In the genomic region with DNA sequence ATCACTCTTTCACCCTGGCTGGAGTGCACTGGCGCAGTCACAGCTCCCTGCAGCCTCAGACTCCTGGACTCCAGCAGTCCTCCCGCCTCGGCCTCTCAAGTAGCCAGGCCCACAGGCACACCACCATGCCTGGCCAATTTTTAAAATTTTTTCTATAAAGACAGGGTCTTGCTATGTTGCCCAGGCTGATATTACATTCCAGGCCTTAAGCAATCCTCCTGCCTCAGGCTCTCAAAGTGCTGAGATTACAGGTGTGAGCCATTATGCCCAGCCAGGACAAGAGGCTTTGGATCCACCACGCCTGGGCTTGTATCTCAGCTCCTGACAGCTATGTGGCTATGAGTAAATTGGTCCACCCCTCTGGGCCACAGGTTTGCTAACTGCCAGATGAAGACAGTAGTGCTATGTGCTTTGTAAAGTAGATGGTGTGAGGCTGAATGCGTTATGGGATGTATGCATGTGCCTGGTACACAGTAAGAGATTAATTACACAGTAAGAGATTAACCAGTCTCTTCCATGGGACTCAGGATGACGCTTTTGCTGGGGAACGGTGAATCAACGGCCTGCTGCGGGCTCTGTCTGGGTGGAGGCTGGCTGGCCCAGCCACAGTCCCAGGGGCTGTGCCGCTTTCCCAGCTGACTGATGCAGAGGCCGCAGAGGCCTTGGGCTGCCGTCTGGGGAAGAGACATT, we compare ENCODE assay signal across 12 cellular contexts. TPM values are rescaled to one million over a fixed set of nuclear protein-coding genes. Genes with fewer than 3 reads are reported as not detected.
DNase-seq lines count a peak whose midpoint lies in the region; ATAC-seq and TF ChIP-seq lines count a peak whose summit lies in the region.
"Had no signal": no experiment of that assay in that cellular context is flagged by ENCODE, and none has a peak within 500 bp of the region (broad histone marks: within the 10 kb centered on the region; RNA-seq: fewer than 3 reads in every experiment).

No MANE protein-coding gene starts in this region.

- H3K4me3 ChIP-seq in ACC112 (ENCODE audit: low read depth, low read length) (no peak overlapping the region), WERI-Rb-1 (ENCODE audit: low read depth, low read length) (no peak overlapping the region), gastroesophageal sphincter (peak overlapping the region in 1 of 2 donors; percentile 17), rectal smooth muscle tissue (ENCODE audit: low read length) (no peak overlapping the region)

- 3 to 26% methylated on average over 7 to 8 of the region's 12 CpGs for WGBS in gastroesophageal sphincter (ENCODE audit: low coverage in 1 of 2), 2 donors

- TF ChIP-seq EP300 in gastroesophageal sphincter (IDR thresholded peaks at IDR 0.05), result no peak

- no peak for TF ChIP-seq POLR2A in gastroesophageal sphincter (IDR thresholded peaks at IDR 0.05)

- peak overlapping the region; percentile 54 for H2AFZ ChIP-seq in ACC112 (ENCODE audit: low read length, unreplicated experiment)

- ATAC-seq in gastroesophageal sphincter (peak; percentile 60), HG02678 (IDR thresholded peaks at IDR 0.05; ENCODE audit: unreplicated experiment) (no peak)
- ATAC-seq: natural killer cell had no signal

- no peaks in the 10 kb centered on the region for H3K79me2 ChIP-seq in ACC112 (ENCODE audit: control insufficient read depth, insufficient read depth, low read length, unreplicated experiment)

- H3K27ac ChIP-seq in ACC112 (ENCODE audit: low read depth, low read length), result peak overlapping the region; percentile 54
- 0 out of 2 replicates have a peak overlapping the region, but pooled peaks have one; percentile 14 for H3K27ac ChIP-seq in WERI-Rb-1
- H3K27ac ChIP-seq in gastroesophageal sphincter, result peak overlapping the region; percentile 69 to 93 (median 84)
- H3K27ac ChIP-seq in rectal smooth muscle tissue (ENCODE audit: low read depth, low read length), result peak overlapping the region; percentile 93

- H3K9me3 ChIP-seq in WERI-Rb-1 (ENCODE audit: severe bottlenecking) (no peaks in the 10 kb centered on the region), gastroesophageal sphincter (peaks cover 0 to 5% (median 0%) of the 10 kb centered on the region in 3 donors)

- DNase-seq in WERI-Rb-1, result peak; percentile 24
- DNase-seq in COLO829 (ENCODE audit: low spot score), result no peak
- no peak for DNase-seq in NCI-H774 (lab: John Stamatoyannopoulos, UW)
- DNase-seq in CD1c-positive myeloid dendritic cell (ENCODE audit: extremely low spot score), result no peak
- DNase-seq: cortex of kidney, GF-D8, natural killer cell, NCI-H2107 had no signal

- H3K9ac ChIP-seq in rectal smooth muscle tissue (ENCODE audit: low read length), result no peak overlapping the region

- TF ChIP-seq CTCF in WERI-Rb-1 (IDR thresholded peaks at IDR 0.05; ENCODE audit: low read depth, low read length), result no peak
- TF ChIP-seq CTCF in gastroesophageal sphincter (IDR thresholded peaks at IDR 0.05), result no peak

- no peaks in the 10 kb centered on the region for H3K36me3 ChIP-seq in ACC112 (ENCODE audit: insufficient read depth, low read length)
- no peaks in the 10 kb centered on the region for H3K36me3 ChIP-seq in WERI-Rb-1
- H3K36me3 ChIP-seq in gastroesophageal sphincter, result no peaks in the 10 kb centered on the region
- H3K36me3 ChIP-seq in rectal smooth muscle tissue (ENCODE audit: control insufficient read depth, insufficient read depth, low read length), result no peaks in the 10 kb centered on the region

- H3K27me3 ChIP-seq in ACC112 (ENCODE audit: insufficient read depth, low read length) (no peaks in the 10 kb centered on the region), WERI-Rb-1 (ENCODE audit: insufficient read depth, low read depth, severe bottlenecking) (no peaks in the 10 kb centered on the region), gastroesophageal sphincter (no peaks in the 10 kb centered on the region), rectal smooth muscle tissue (ENCODE audit: control insufficient read depth, insufficient read depth, low read length) (no peaks in the 10 kb centered on the region)

- H3K4me1 ChIP-seq in ACC112 (ENCODE audit: control insufficient read depth, insufficient read depth, low read length, unreplicated experiment) (peaks cover 22% of the 10 kb centered on the region), gastroesophageal sphincter (peaks cover 4 to 40% (median 16%) of the 10 kb centered on the region in 3 donors), rectal smooth muscle tissue (ENCODE audit: control insufficient read depth, insufficient read depth, low read length) (peaks cover 16% of the 10 kb centered on the region)

RNA-seq across cellular contexts. Expression of a gene that starts 53.3 kb away (rescaled TPM):
- 100 to 1,000 TPM in 2 of 4 donors, 10 to 100 TPM in 2; 67.2 to 148 (median 105) TPM for total RNA-seq in gastroesophageal sphincter

Comparison
In these comparisons a context has a peak if more than half of its experiments do, and no peak if none do; other contexts are left out.
1. H3K27ac ChIP-seq: peak in every context shown above with its lines; median percentile 93 in rectal smooth muscle tissue; 84 in gastroesophageal sphincter; 54 in ACC112; 14 in WERI-Rb-1.